In the genomic region with DNA sequence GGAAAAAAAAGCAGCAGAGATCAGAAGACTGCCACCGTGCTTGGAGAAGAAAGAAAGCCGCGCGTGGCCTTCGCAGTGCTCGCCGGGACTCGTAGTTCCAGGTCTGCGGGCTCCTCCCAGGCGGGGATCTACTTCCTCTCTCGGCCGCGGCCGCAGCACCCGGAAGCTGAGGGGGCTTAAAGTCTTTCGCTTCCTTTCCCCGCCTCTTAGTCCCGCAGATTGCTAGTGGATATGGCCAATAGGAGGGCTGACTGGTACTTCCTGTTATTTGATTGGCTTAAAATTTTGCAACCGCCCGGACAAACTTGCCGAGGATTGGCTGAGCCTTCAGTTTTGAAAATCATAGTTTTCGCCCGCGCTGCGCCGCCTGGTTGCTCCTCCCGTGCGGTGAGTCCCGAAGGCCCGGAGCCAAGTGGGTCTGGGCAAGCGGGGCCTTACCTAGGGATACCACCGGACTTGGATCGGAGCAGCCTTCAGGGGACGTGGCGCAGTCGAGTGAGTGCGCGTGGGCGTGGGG, we compare ENCODE assay signal across 1 cellular context.
TF ChIP-seq lines count a peak whose summit lies in the region.

TSS of gene INCENP (plus strand) at position 343 of the 517 bp plus-strand sequence. CDS start 4,151 bp downstream, outside the sequence.

TF ChIP-seq in GM12878, 131 proteins besides CTCF, POLR2A, EP300 and RAD21 (continued from another document):
- TF ChIP-seq ZBTB40 (IDR thresholded peaks at IDR 0.05; ENCODE audit: borderline replicate concordance) (peak; percentile 95), RUNX3 (IDR thresholded peaks at IDR 0.05; ENCODE audit: low read length) (peak; percentile 62), SREBF1 (IDR thresholded peaks at IDR 0.05; ENCODE audit: low read length) (peak; percentile 41; the same call in 1 of the 2 replicates), YY1 (IDR thresholded peaks at IDR 0.05; ENCODE audit: low read depth, low read length) (0 out of 2 replicates have a peak, but pooled peaks have one; percentile 28), CHD4 (IDR thresholded peaks at IDR 0.05) (no peak)
